In the genomic region with DNA sequence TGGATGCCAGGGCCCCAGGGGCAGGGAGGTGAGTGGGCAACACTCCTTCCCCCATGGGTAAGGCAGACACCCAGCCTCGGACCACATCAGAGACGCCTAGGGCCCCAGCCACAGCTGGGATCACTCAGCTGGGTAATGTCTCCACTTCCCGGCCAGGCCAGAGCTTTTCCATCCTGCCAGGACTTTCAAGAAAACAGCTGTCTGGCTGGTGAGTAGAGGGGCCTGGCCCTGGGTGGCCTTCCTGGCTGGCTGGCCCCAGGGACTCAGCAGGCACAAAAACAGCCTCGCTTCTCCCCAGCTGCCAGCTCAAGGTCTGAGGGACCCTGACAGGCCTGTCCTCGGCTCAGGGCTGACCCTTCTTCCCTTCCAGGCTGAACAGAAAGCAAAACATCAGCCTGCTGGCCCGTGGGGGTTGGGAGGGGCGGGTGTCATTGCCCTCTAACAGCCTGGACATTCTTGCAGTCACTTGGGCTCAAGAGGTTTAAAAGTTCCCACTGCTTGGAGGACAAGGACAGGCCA, we compare ENCODE assay signal across 14 cellular contexts. TPM values are rescaled to one million over a fixed set of nuclear protein-coding genes. Genes with fewer than 3 reads are reported as not detected.
DNase-seq lines count a peak whose midpoint lies in the region; ATAC-seq and TF ChIP-seq lines count a peak whose summit lies in the region.
"Had no signal": no experiment of that assay in that cellular context is flagged by ENCODE, and none has a peak within 500 bp of the region (broad histone marks: within the 10 kb centered on the region; RNA-seq: fewer than 3 reads in every experiment).

No MANE protein-coding gene starts in this region.

- no peak overlapping the region for H4K91ac ChIP-seq in IMR-90 (ENCODE audit: insufficient read depth, low read depth, low read length)
- peak overlapping the region; percentile 84 for H4K91ac ChIP-seq in mesenchymal stem cell (ENCODE audit: low read length)
- no peak overlapping the region for H4K91ac ChIP-seq in trophoblast cell (ENCODE audit: low read depth, low read length)

- H2AFZ ChIP-seq in IMR-90 (replicated peaks; ENCODE audit: low read length, poor library complexity) (peak overlapping the region; percentile 81), mesenchymal stem cell (ENCODE audit: low read depth, low read length) (no peak overlapping the region), trophoblast cell (ENCODE audit: insufficient read depth, low read length, poor library complexity) (no peak overlapping the region)

- H3K4me3 ChIP-seq in IMR-90 (ENCODE audit: insufficient read depth, low read depth, low read length) = no peak overlapping the region
- peak overlapping the region in 1 of 2 experiments; percentile 38 for H3K4me3 ChIP-seq in mesenchymal stem cell (ENCODE audit: insufficient read depth in 1 of 2, low read depth in 1 of 2, low read length in 2 of 2)
- H3K4me3 ChIP-seq in suprapubic skin = peak overlapping the region; percentile 16
- no peak overlapping the region for H3K4me3 ChIP-seq in naive thymus-derived CD4-positive, alpha-beta T cell (ENCODE audit: low read length)
- H3K4me3 ChIP-seq in trophoblast cell (ENCODE audit: low read depth, low read length) = no peak overlapping the region

- no peak overlapping the region for H3K4me3 Mint-ChIP-seq in naive thymus-derived CD4-positive, alpha-beta T cell
- no peak overlapping the region for H3K4me3 Mint-ChIP-seq in activated naive CD4-positive, alpha-beta T cell treated with anti-CD3 and anti-CD28 coated beads, Interleukin-2, amount 10 ng/mL, durations not matched to agents 7 days and 5 days
- H3K4me3 Mint-ChIP-seq: activated T-cell treated with anti-CD3 and anti-CD28 coated beads, Interleukin-2, amount 50 U/mL, for 4 hours; CD4-positive, CD25-positive, alpha-beta regulatory T cell; nephron had no signal

- peak overlapping the region; percentile 50; the same call in 1 of the 2 replicates for H3K4me2 ChIP-seq in IMR-90 (ENCODE audit: low read depth, low read length)
- H3K4me2 ChIP-seq in mesenchymal stem cell (ENCODE audit: low read length, poor library complexity, severe bottlenecking) = no peak overlapping the region
- no peak overlapping the region for H3K4me2 ChIP-seq in trophoblast cell (ENCODE audit: low read length)

- no peaks in the 10 kb centered on the region for H3K9me3 ChIP-seq in IMR-90 (ENCODE audit: control insufficient read depth, insufficient read depth, low read length)
- H3K9me3 ChIP-seq in mesenchymal stem cell (ENCODE audit: control insufficient read depth, low read length) = no peaks in the 10 kb centered on the region
- H3K9me3 ChIP-seq in suprapubic skin = no peaks in the 10 kb centered on the region
- no peaks in the 10 kb centered on the region for H3K9me3 ChIP-seq in naive thymus-derived CD4-positive, alpha-beta T cell (ENCODE audit: control insufficient read depth in 2 of 3, low read length in 3 of 3)
- peaks cover 4% of the 10 kb centered on the region for H3K9me3 ChIP-seq in trophoblast cell (ENCODE audit: insufficient read depth, low read depth, low read length)

- no peak overlapping the region for H3K27ac Mint-ChIP-seq in naive thymus-derived CD4-positive, alpha-beta T cell
- H3K27ac Mint-ChIP-seq in activated naive CD4-positive, alpha-beta T cell treated with anti-CD3 and anti-CD28 coated beads, Interleukin-2, amount 10 ng/mL, durations not matched to agents 7 days and 5 days = no peak overlapping the region
- H3K27ac Mint-ChIP-seq: CD4-positive, CD25-positive, alpha-beta regulatory T cell had no signal

- 0 out of 2 replicates have a peak overlapping the region, but pooled peaks have one; percentile 2 for H3K56ac ChIP-seq in IMR-90 (ENCODE audit: extremely low read depth, insufficient read depth, low read length)

- in situ Hi-C loops in IMR-90 (cut with MboI; ENCODE audit: low sequenced_read_pairs) = no loop called here

- CTCF ChIA-PET in IMR-90 (lab: Yijun Ruan, JAX) = interaction anchor here (2.9 kb wide), 1 partner anchor 15 kb away, joined by 8 read pairs; no protein-coding TSS in a partner anchor
- CTCF ChIA-PET in naive thymus-derived CD4-positive, alpha-beta T cell (lab: Charles Lee) = interaction anchor here (1.2 kb wide), 1 partner anchor 79 kb away, joined by 6 read pairs; no protein-coding TSS in a partner anchor
- CTCF ChIA-PET in activated naive CD4-positive, alpha-beta T cell treated with anti-CD3 and anti-CD28 coated beads, Interleukin-2, amount 10 ng/mL, durations not matched to agents 7 days and 5 days (lab: Charles Lee) = interaction anchor here (1.8 kb wide), 1 partner anchor 79 kb away, joined by 4 read pairs; no protein-coding TSS in a partner anchor

- H3K23ac ChIP-seq in IMR-90 (ENCODE audit: low read depth, low read length) = no peak overlapping the region
- no peak overlapping the region for H3K23ac ChIP-seq in mesenchymal stem cell (ENCODE audit: low read length in 2 of 2)
- no peak overlapping the region for H3K23ac ChIP-seq in trophoblast cell (ENCODE audit: low read length)

- peak overlapping the region; percentile 30; the same call in 1 of the 2 replicates for H4K5ac ChIP-seq in IMR-90 (ENCODE audit: low read depth, low read length)

- TF ChIP-seq EP300 in suprapubic skin (IDR thresholded peaks at IDR 0.05) = no peak

- no peaks in the 10 kb centered on the region for H3K79me2 ChIP-seq in trophoblast cell (ENCODE audit: control insufficient read depth, insufficient read depth, low read length, poor library complexity)

- no TSS peak for BruUV-seq in IMR-90 (replicated peaks; lab: Mats Ljungman, UMichigan)

- H4K8ac ChIP-seq in IMR-90 (ENCODE audit: low read depth in 2 of 2, low read length in 2 of 2) (peak overlapping the region in 1 of 2 experiments; percentile 74; a peak in 1 of 4 replicates), mesenchymal stem cell (ENCODE audit: low read length) (peak overlapping the region; percentile 97), trophoblast cell (ENCODE audit: low read depth, low read length) (no peak overlapping the region)

- no peaks in the 10 kb centered on the region for H4K20me1 ChIP-seq in IMR-90 (ENCODE audit: insufficient read depth, low read length)

- H3K18ac ChIP-seq in IMR-90 (ENCODE audit: low read depth, low read length) (no peak overlapping the region; the same call in 1 of the 2 replicates), mesenchymal stem cell (ENCODE audit: low read depth in 1 of 2, low read length in 2 of 2) (peak overlapping the region; percentile 58 to 80), trophoblast cell (ENCODE audit: low read length) (no peak overlapping the region)

- 0 out of 2 replicates have a peak overlapping the region, but pooled peaks have one; percentile 54 for H3K4ac ChIP-seq in IMR-90 (ENCODE audit: low read depth, low read length)
- peak overlapping the region; percentile 35 to 44 for H3K4ac ChIP-seq in mesenchymal stem cell (ENCODE audit: low read depth in 1 of 2, low read length in 2 of 2)
- no peak overlapping the region for H3K4ac ChIP-seq in trophoblast cell (ENCODE audit: low read depth, low read length)

- POLR2A ChIA-PET in IMR-90 (lab: Charles Lee; ENCODE audit: unreplicated experiment) = no interaction called here
- POLR2A ChIA-PET in naive thymus-derived CD4-positive, alpha-beta T cell (lab: Charles Lee) = no interaction called here

- TF ChIP-seq CTCF in IMR-90 (conservative IDR thresholded peaks at IDR 0.05; ENCODE audit: low read depth, low read length) (no peak), suprapubic skin (IDR thresholded peaks at IDR 0.05) (no peak)

- H2BK20ac ChIP-seq in IMR-90 (ENCODE audit: low read depth, low read length) = peak overlapping the region; percentile 25; the same call in 1 of the 2 replicates

- H3K79me1 ChIP-seq in IMR-90 (ENCODE audit: low read depth in 1 of 2, low read length in 2 of 2) (no peaks in the 10 kb centered on the region), mesenchymal stem cell (replicated peaks; ENCODE audit: low read length, poor library complexity, severe bottlenecking) (no peaks in the 10 kb centered on the region), trophoblast cell (ENCODE audit: low read length) (no peaks in the 10 kb centered on the region)

- H3K27ac ChIP-seq in IMR-90 (ENCODE audit: insufficient read depth, low read length) (peak overlapping the region; percentile 45; the same call in 1 of the 2 replicates), mesenchymal stem cell (ENCODE audit: low read length, poor library complexity, severe bottlenecking) (no peak overlapping the region), suprapubic skin (peak overlapping the region; percentile 77), trophoblast cell (ENCODE audit: low read depth, low read length) (no peak overlapping the region)
- no peak overlapping the region for H3K27ac ChIP-seq in naive thymus-derived CD4-positive, alpha-beta T cell (ENCODE audit: low read depth, low read length)

- peaks cover 8% of the 10 kb centered on the region; the same call in 1 of the 2 replicates for H3K4me1 ChIP-seq in IMR-90 (ENCODE audit: control insufficient read depth, insufficient read depth, low read length)
- peaks cover 15% of the 10 kb centered on the region for H3K4me1 ChIP-seq in mesenchymal stem cell (ENCODE audit: control insufficient read depth, insufficient read depth, low read depth, low read length)
- H3K4me1 ChIP-seq in suprapubic skin = peaks cover 11% of the 10 kb centered on the region
- no peaks in the 10 kb centered on the region for H3K4me1 ChIP-seq in naive thymus-derived CD4-positive, alpha-beta T cell (ENCODE audit: control insufficient read depth in 2 of 2, insufficient read depth in 2 of 2, low read length in 2 of 2)
- peaks cover 0 to 3% of the 10 kb centered on the region in 2 experiments for H3K4me1 ChIP-seq in trophoblast cell (ENCODE audit: control insufficient read depth in 1 of 2, insufficient read depth in 2 of 2, low read length in 2 of 2)

- peak overlapping the region; percentile 55 for H2AK9ac ChIP-seq in IMR-90 (replicated peaks; ENCODE audit: low read depth, low read length, poor library complexity)

- H2BK12ac ChIP-seq in mesenchymal stem cell (ENCODE audit: low read length in 2 of 2) = peak overlapping the region; percentile 82 to 94
- H2BK12ac ChIP-seq in trophoblast cell (ENCODE audit: low read length) = no peak overlapping the region

- H2BK5ac ChIP-seq in IMR-90 (ENCODE audit: low read depth, low read length, poor library complexity, severe bottlenecking) = no peak overlapping the region
- no peak overlapping the region for H2BK5ac ChIP-seq in mesenchymal stem cell (ENCODE audit: low read depth, low read length, poor library complexity, severe bottlenecking)
- no peak overlapping the region for H2BK5ac ChIP-seq in trophoblast cell (ENCODE audit: low read depth, low read length, poor library complexity)

- peaks cover 8% of the 10 kb centered on the region; the same call in 1 of the 2 replicates for H3K27me3 ChIP-seq in IMR-90 (ENCODE audit: control insufficient read depth, insufficient read depth, low read length)
- peaks cover 8 to 22% of the 10 kb centered on the region in 2 experiments for H3K27me3 ChIP-seq in mesenchymal stem cell (ENCODE audit: control insufficient read depth in 1 of 2, insufficient read depth in 1 of 2, low read length in 2 of 2)
- H3K27me3 ChIP-seq in suprapubic skin = peaks cover 16% of the 10 kb centered on the region
- no peaks in the 10 kb centered on the region for H3K27me3 ChIP-seq in naive thymus-derived CD4-positive, alpha-beta T cell (ENCODE audit: control insufficient read depth in 2 of 2, insufficient read depth in 2 of 2, low read length in 2 of 2)
- no peaks in the 10 kb centered on the region for H3K27me3 ChIP-seq in trophoblast cell (ENCODE audit: insufficient read depth, low read length)

- H3K9ac ChIP-seq in IMR-90 (ENCODE audit: low read depth, low read length) (0 out of 2 replicates have a peak overlapping the region, but pooled peaks have one; percentile 8), mesenchymal stem cell (ENCODE audit: low read length) (peak overlapping the region; percentile 74), trophoblast cell (ENCODE audit: low read length) (no peak overlapping the region)

- TF ChIP-seq POLR2A in IMR-90 (IDR thresholded peaks at IDR 0.05; ENCODE audit: low read depth, low read length) = no peak
- TF ChIP-seq POLR2A in suprapubic skin (IDR thresholded peaks at IDR 0.05) = no peak

- H3K36me3 ChIP-seq in IMR-90 (ENCODE audit: control insufficient read depth, insufficient read depth, low read length) (no peaks in the 10 kb centered on the region), mesenchymal stem cell (ENCODE audit: control insufficient read depth in 1 of 2, insufficient read depth in 2 of 2, low read depth in 1 of 2, low read length in 2 of 2) (no peaks in the 10 kb centered on the region), suprapubic skin (no peaks in the 10 kb centered on the region), trophoblast cell (ENCODE audit: control insufficient read depth in 1 of 2, insufficient read depth in 2 of 2, low read length in 2 of 2) (no peaks in the 10 kb centered on the region)
- no peaks in the 10 kb centered on the region for H3K36me3 ChIP-seq in naive thymus-derived CD4-positive, alpha-beta T cell (ENCODE audit: control insufficient read depth in 2 of 3, insufficient read depth in 3 of 3, low read length in 3 of 3)

- peaks cover 4 to 19% (median 10%) of the 10 kb centered on the region in 5 donors for H3K27me3 Mint-ChIP-seq in naive thymus-derived CD4-positive, alpha-beta T cell
- peaks cover 9% of the 10 kb centered on the region for H3K27me3 Mint-ChIP-seq in activated naive CD4-positive, alpha-beta T cell treated with anti-CD3 and anti-CD28 coated beads, Interleukin-2, amount 10 ng/mL, durations not matched to agents 7 days and 5 days
- H3K27me3 Mint-ChIP-seq: CD4-positive, CD25-positive, alpha-beta regulatory T cell had no signal

- H3K4me1 Mint-ChIP-seq in naive thymus-derived CD4-positive, alpha-beta T cell = peaks cover 0 to 14% (median 0%) of the 10 kb centered on the region in 7 donors
- no peaks in the 10 kb centered on the region for H3K4me1 Mint-ChIP-seq in activated naive CD4-positive, alpha-beta T cell treated with anti-CD3 and anti-CD28 coated beads, Interleukin-2, amount 10 ng/mL, durations not matched to agents 7 days and 5 days

- no peak overlapping the region for H4K12ac ChIP-seq in trophoblast cell (ENCODE audit: low read depth, low read length)

- intact Hi-C loops in IMR-90 (cut with micrococcal nuclease) = no loop called here
- intact Hi-C loops in naive thymus-derived CD4-positive, alpha-beta T cell (cut with micrococcal nuclease) = no loop called here

- no peak overlapping the region for H2AK5ac ChIP-seq in IMR-90 (ENCODE audit: low read depth, low read length)
- no peak overlapping the region for H2AK5ac ChIP-seq in mesenchymal stem cell (ENCODE audit: low read length, severe bottlenecking)
- no peak overlapping the region for H2AK5ac ChIP-seq in trophoblast cell (ENCODE audit: low read length)

- peak overlapping the region; percentile 23; the same call in 1 of the 3 replicates for H2BK15ac ChIP-seq in IMR-90 (ENCODE audit: low read depth, low read length)
- peak overlapping the region; percentile 68 for H2BK15ac ChIP-seq in mesenchymal stem cell (ENCODE audit: low read depth, poor library complexity, severe bottlenecking)

- ATAC-seq in IMR-90 (ENCODE audit: low read depth) = peak; percentile 83
- ATAC-seq in naive thymus-derived CD4-positive, alpha-beta T cell = no peak
- ATAC-seq in GM21447 (IDR thresholded peaks at IDR 0.05; ENCODE audit: unreplicated experiment) = no peak
- ATAC-seq: activated T-cell treated with anti-CD3 and anti-CD28 coated beads, Interleukin-2, amount 50 U/mL, for 4 hours had no signal

- peak overlapping the region; percentile 42; the same call in 1 of the 2 replicates for H2BK120ac ChIP-seq in IMR-90 (ENCODE audit: low read depth, low read length)
- H2BK120ac ChIP-seq in mesenchymal stem cell (ENCODE audit: low read depth, low read length) = peak overlapping the region; percentile 42
- H2BK120ac ChIP-seq in trophoblast cell (ENCODE audit: insufficient read depth, low read length, poor library complexity) = no peak overlapping the region

- H3K36me3 Mint-ChIP-seq in naive thymus-derived CD4-positive, alpha-beta T cell = no peaks in the 10 kb centered on the region
- H3K36me3 Mint-ChIP-seq in activated naive CD4-positive, alpha-beta T cell treated with anti-CD3 and anti-CD28 coated beads, Interleukin-2, amount 10 ng/mL, durations not matched to agents 7 days and 5 days = no peaks in the 10 kb centered on the region
- H3K36me3 Mint-ChIP-seq: CD4-positive, CD25-positive, alpha-beta regulatory T cell had no signal

- DNase-seq in IMR-90 = peak; percentile 23
- peak; percentile 46 for DNase-seq in fibroblast of peridontal ligament (ENCODE audit: extremely low read depth)
- peak; percentile 81 for DNase-seq in mesenchymal stem cell
- no peak for DNase-seq in suprapubic skin (ENCODE audit: low spot score in 2 of 2)
- no peak for DNase-seq in naive thymus-derived CD4-positive, alpha-beta T cell
- DNase-seq in activated naive CD4-positive, alpha-beta T cell treated with anti-CD3 and anti-CD28 coated beads, Interleukin-2, amount 10 ng/mL, durations not matched to agents 7 days and 5 days = no peak
- no peak for DNase-seq in trophoblast cell
- DNase-seq: activated CD4-positive, alpha-beta T cell treated with anti-CD3 and anti-CD28 coated beads for 1 hour; activated T-cell treated with anti-CD3 and anti-CD28 coated beads, Interleukin-2, amount 50 U/mL, for 4 hours; CD4-positive, CD25-positive, alpha-beta regulatory T cell; stimulated activated CD8-positive, alpha-beta memory T cell treated with anti-CD3 and anti-CD28 coated beads, Interleukin-4, amount 100 ng/mL, for 48 hours had no signal

- dilution Hi-C loops in IMR-90 (cut with HindIII; ENCODE audit: low sequenced_read_pairs, unreplicated experiment) = no loop called here

- no peak for TF ChIP-seq RAD21 in IMR-90 (IDR thresholded peaks at IDR 0.05; ENCODE audit: low read length)

- H3K14ac ChIP-seq in IMR-90 (replicated peaks; ENCODE audit: low read depth, low read length) (peak overlapping the region; percentile 31), mesenchymal stem cell (ENCODE audit: low read length in 2 of 2) (peak overlapping the region in 1 of 2 experiments; percentile 62), trophoblast cell (ENCODE audit: low read length) (no peak overlapping the region)

- no CpG with 5 or more reads among the region's 7 CpGs for whole genome bisulfite sequencing in IMR-90 (ENCODE audit: extremely low coverage in 2 of 2, insufficient read length in 1 of 2), 2 experiments
- WGBS in mesenchymal stem cell = 26% methylated on average over 7 of the region's 7 CpGs
- 18% methylated on average over 2 of the region's 7 CpGs for WGBS in suprapubic skin
- no CpG with 5 or more reads among the region's 7 CpGs for WGBS in trophoblast cell (ENCODE audit: extremely low coverage, insufficient coverage, insufficient read length)

- H3K9me3 Mint-ChIP-seq in naive thymus-derived CD4-positive, alpha-beta T cell = peaks cover 0 to 1% (median 0%) of the 10 kb centered on the region in 11 donors
- peaks cover 5% of the 10 kb centered on the region for H3K9me3 Mint-ChIP-seq in activated naive CD4-positive, alpha-beta T cell treated with anti-CD3 and anti-CD28 coated beads, Interleukin-2, amount 10 ng/mL, durations not matched to agents 7 days and 5 days
- H3K9me3 Mint-ChIP-seq: activated T-cell treated with anti-CD3 and anti-CD28 coated beads, Interleukin-2, amount 50 U/mL, for 4 hours; nephron had no signal

- no peaks in the 10 kb centered on the region for H3K9me1 ChIP-seq in IMR-90 (ENCODE audit: insufficient read depth, low read length)

RNA-seq across cellular contexts. Expression of a gene that starts 45.3 kb away (rescaled TPM):
- under 0.01 TPM in 1 of 2 replicates, not detected in the other for total RNA-seq in IMR-90 (2012; rRNA removed)
- 0.01 and 0.03 TPM in 2 replicates for polyA plus RNA-seq in IMR-90 (2012; rRNA removed)
- 0.05 and 0.06 TPM in 2 replicates for polyA plus RNA-seq in IMR-90 (2012; cell fraction: cytosol; rRNA removed)
- 0.02 and 0.05 TPM in 2 replicates for polyA plus RNA-seq in IMR-90 (2012; cell fraction: nucleus; rRNA removed; ENCODE audit: low replicate concordance)
- 0.03 TPM for polyA plus RNA-seq in mesenchymal stem cell (2013, experiment 1 of 2)
- not detected for polyA plus RNA-seq in mesenchymal stem cell (2013, experiment 2 of 2)
- total RNA-seq in suprapubic skin = not detected
- total RNA-seq in naive thymus-derived CD4-positive, alpha-beta T cell = not detected
- polyA plus RNA-seq in naive thymus-derived CD4-positive, alpha-beta T cell = not detected
- polyA plus RNA-seq in trophoblast cell (2013) = 5.7 and 6.2 TPM in 2 replicates
- total RNA-seq: activated T-cell treated with anti-CD3 and anti-CD28 coated beads, Interleukin-2, amount 50 U/mL, for 4 hours; CD4-positive, CD25-positive, alpha-beta regulatory T cell; LHCN-M2 had no signal
- polyA plus RNA-seq: CD4-positive, CD25-positive, alpha-beta regulatory T cell had no signal

Comparison
In these comparisons a context has a peak if more than half of its experiments do, and no peak if none do; other contexts are left out.
1. DNase-seq: peak in IMR-90 (single experiment), fibroblast of peridontal ligament (single experiment) and mesenchymal stem cell (single experiment); none in suprapubic skin (0 of 2), naive thymus-derived CD4-positive, alpha-beta T cell (0 of 9), activated naive CD4-positive, alpha-beta T cell treated with anti-CD3 and anti-CD28 coated beads, Interleukin-2, amount 10 ng/mL, durations not matched to agents 7 days and 5 days (single experiment) and trophoblast cell (0 of 2).
2. H3K18ac ChIP-seq: peak in mesenchymal stem cell (2 of 2); none in IMR-90 (single experiment) and trophoblast cell (single experiment).
3. H3K27ac ChIP-seq: peak in IMR-90 (single experiment) and suprapubic skin (single experiment); none in mesenchymal stem cell (single experiment), naive thymus-derived CD4-positive, alpha-beta T cell (single experiment) and trophoblast cell (single experiment).